In the genomic region with DNA sequence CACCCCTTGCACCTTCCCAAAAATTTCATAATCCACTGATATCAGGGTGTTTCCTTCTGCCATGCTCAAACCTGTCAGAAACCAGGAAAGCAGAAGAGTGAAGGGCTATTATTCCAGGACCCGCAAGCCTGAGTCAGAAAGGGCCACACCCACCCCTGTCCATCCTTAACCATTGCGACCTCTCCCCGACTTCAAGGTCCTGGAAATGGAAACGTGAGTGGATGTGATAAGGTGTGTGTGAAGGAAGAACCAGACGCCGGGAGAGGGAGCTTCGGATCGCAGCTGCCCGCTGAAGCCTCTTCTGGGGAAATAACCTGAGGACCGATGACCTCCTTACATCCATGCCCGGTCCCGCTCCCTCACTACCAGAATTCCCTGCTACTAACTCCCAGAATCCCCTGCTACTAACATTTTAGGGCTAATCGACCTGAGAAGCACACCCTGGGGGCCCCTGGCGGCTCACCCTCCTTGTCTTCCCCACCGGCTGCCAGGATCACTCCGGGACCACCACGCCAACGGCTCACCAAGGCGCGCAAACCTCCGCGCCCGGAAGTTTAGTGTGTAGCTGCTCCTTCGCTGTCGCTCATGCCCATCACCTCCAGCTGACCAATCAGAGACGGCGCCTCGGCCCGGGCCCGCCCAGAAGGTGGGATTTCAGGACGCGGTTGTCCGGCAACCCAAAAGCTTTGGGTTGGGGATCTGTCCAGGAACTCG, we compare ENCODE assay signal across 1 cellular context.
TF ChIP-seq lines count a peak whose summit lies in the region.

TSS of gene ACYP1 (minus strand) at position 534 of the 714 bp plus-strand sequence. CDS start at position 63, 471 bp downstream.

TF ChIP-seq in HEK293, 187 proteins besides CTCF, POLR2A, EP300 and RAD21 (continued from another document and continues in another):
- no peak for TF ChIP-seq ZNF521 (tag by site-specific recombination; IDR thresholded peaks at IDR 0.05)
- no peak for TF ChIP-seq ZNF664 (tag by site-specific recombination; IDR thresholded peaks at IDR 0.05)
- no peak for TF ChIP-seq BCL6B (tag by site-specific recombination; IDR thresholded peaks at IDR 0.05)
- no peak for TF ChIP-seq ZNF837 (tag by site-specific recombination; IDR thresholded peaks at IDR 0.05)
- TF ChIP-seq ZNF48 (tag by site-specific recombination; IDR thresholded peaks at IDR 0.05) = no peak
- TF ChIP-seq ZNF621 (tag by site-specific recombination; IDR thresholded peaks at IDR 0.05) = no peak
- TF ChIP-seq ZNF292 (tag by site-specific recombination; IDR thresholded peaks at IDR 0.05; ENCODE audit: borderline replicate concordance, low read depth) = no peak
- peak; percentile 38; the same call in 1 of the 2 replicates for TF ChIP-seq ZXDB (tag by site-specific recombination; IDR thresholded peaks at IDR 0.05)
- no peak for TF ChIP-seq REPIN1 (tag by site-specific recombination; IDR thresholded peaks at IDR 0.05; ENCODE audit: low read depth)
- no peak for TF ChIP-seq ZNF561 (tag by site-specific recombination; IDR thresholded peaks at IDR 0.05; ENCODE audit: borderline replicate concordance)
- no peak for TF ChIP-seq BCL11B (tag by site-specific recombination; IDR thresholded peaks at IDR 0.05; ENCODE audit: low read depth)
- no peak for TF ChIP-seq OSR2 (tag by site-specific recombination; IDR thresholded peaks at IDR 0.05)
- TF ChIP-seq, protein P1, sequence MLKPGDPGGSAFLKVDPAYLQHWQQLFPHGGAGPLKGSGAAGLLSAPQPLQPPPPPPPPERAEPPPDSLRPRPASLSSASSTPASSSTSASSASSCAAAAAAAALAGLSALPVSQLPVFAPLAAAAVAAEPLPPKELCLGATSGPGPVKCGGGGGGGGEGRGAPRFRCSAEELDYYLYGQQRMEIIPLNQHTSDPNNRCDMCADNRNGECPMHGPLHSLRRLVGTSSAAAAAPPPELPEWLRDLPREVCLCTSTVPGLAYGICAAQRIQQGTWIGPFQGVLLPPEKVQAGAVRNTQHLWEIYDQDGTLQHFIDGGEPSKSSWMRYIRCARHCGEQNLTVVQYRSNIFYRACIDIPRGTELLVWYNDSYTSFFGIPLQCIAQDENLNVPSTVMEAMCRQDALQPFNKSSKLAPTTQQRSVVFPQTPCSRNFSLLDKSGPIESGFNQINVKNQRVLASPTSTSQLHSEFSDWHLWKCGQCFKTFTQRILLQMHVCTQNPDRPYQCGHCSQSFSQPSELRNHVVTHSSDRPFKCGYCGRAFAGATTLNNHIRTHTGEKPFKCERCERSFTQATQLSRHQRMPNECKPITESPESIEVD (tag by site-specific recombination; IDR thresholded peaks at IDR 0.05) = no peak
- TF ChIP-seq ZNF660 (tag by site-specific recombination; IDR thresholded peaks at IDR 0.05) = 0 out of 2 replicates have a peak, but pooled peaks have one; percentile 17
- TF ChIP-seq ZNF354C (tag by site-specific recombination; IDR thresholded peaks at IDR 0.05; ENCODE audit: borderline replicate concordance, low read depth) = no peak
- TF ChIP-seq ZSCAN18 (tag by site-specific recombination; IDR thresholded peaks at IDR 0.05) = no peak
- TF ChIP-seq SALL2 (tag by site-specific recombination; IDR thresholded peaks at IDR 0.05; ENCODE audit: borderline replicate concordance) = no peak
- peak; percentile 74 for TF ChIP-seq ZNF335 (tag by site-specific recombination; conservative IDR thresholded peaks at IDR 0.05)
- no peak for TF ChIP-seq ZNF785 (tag by site-specific recombination; IDR thresholded peaks at IDR 0.05)
- no peak for TF ChIP-seq ZNF610 (tag by site-specific recombination; IDR thresholded peaks at IDR 0.05; ENCODE audit: borderline replicate concordance)
- peak; percentile 26; the same call in 1 of the 2 replicates for TF ChIP-seq ZBTB20 (tag by site-specific recombination; IDR thresholded peaks at IDR 0.05)
- no peak for TF ChIP-seq ZNF791 (tag by site-specific recombination; IDR thresholded peaks at IDR 0.05)
- TF ChIP-seq ZNF133 (tag by site-specific recombination; IDR thresholded peaks at IDR 0.05) = no peak
- TF ChIP-seq, protein P2, sequence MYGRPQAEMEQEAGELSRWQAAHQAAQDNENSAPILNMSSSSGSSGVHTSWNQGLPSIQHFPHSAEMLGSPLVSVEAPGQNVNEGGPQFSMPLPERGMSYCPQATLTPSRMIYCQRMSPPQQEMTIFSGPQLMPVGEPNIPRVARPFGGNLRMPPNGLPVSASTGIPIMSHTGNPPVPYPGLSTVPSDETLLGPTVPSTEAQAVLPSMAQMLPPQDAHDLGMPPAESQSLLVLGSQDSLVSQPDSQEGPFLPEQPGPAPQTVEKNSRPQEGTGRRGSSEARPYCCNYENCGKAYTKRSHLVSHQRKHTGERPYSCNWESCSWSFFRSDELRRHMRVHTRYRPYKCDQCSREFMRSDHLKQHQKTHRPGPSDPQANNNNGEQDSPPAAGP (tag by site-specific recombination; IDR thresholded peaks at IDR 0.05) = 0 out of 2 replicates have a peak, but pooled peaks have one; percentile 21
- no peak for TF ChIP-seq ZNF157 (tag by site-specific recombination; IDR thresholded peaks at IDR 0.05)
- TF ChIP-seq GLIS2 (tag by site-specific recombination; IDR thresholded peaks at IDR 0.05) = peak; percentile 78
- TF ChIP-seq ZNF391 (tag by site-specific recombination; IDR thresholded peaks at IDR 0.05; ENCODE audit: borderline replicate concordance, low read depth) = no peak
- no peak for TF ChIP-seq RBAK (tag by site-specific recombination; IDR thresholded peaks at IDR 0.05)
- TF ChIP-seq, protein P3, sequence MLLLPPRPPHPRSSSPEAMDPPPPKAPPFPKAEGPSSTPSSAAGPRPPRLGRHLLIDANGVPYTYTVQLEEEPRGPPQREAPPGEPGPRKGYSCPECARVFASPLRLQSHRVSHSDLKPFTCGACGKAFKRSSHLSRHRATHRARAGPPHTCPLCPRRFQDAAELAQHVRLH (tag by site-specific recombination; IDR thresholded peaks at IDR 0.05) = no peak
- TF ChIP-seq, protein P4, sequence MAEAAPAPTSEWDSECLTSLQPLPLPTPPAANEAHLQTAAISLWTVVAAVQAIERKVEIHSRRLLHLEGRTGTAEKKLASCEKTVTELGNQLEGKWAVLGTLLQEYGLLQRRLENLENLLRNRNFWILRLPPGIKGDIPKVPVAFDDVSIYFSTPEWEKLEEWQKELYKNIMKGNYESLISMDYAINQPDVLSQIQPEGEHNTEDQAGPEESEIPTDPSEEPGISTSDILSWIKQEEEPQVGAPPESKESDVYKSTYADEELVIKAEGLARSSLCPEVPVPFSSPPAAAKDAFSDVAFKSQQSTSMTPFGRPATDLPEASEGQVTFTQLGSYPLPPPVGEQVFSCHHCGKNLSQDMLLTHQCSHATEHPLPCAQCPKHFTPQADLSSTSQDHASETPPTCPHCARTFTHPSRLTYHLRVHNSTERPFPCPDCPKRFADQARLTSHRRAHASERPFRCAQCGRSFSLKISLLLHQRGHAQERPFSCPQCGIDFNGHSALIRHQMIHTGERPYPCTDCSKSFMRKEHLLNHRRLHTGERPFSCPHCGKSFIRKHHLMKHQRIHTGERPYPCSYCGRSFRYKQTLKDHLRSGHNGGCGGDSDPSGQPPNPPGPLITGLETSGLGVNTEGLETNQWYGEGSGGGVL (tag by site-specific recombination; IDR thresholded peaks at IDR 0.05) = no peak
- no peak for TF ChIP-seq ZNF404 (tag by site-specific recombination; IDR thresholded peaks at IDR 0.05)
- TF ChIP-seq ZFHX2 (tag by site-specific recombination; conservative IDR thresholded peaks at IDR 0.05) = 0 out of 2 replicates have a peak, but pooled peaks have one; percentile 10
- no peak for TF ChIP-seq ZNF214 (tag by site-specific recombination; IDR thresholded peaks at IDR 0.05; ENCODE audit: borderline replicate concordance)
- no peak for TF ChIP-seq ZFP69B (tag by site-specific recombination; IDR thresholded peaks at IDR 0.05)
- TF ChIP-seq ZNF148 (tag by site-specific recombination; IDR thresholded peaks at IDR 0.05; ENCODE audit: borderline replicate concordance) = no peak
- TF ChIP-seq ZSCAN16 (tag by site-specific recombination; IDR thresholded peaks at IDR 0.05) = no peak
- TF ChIP-seq ZFP37 (tag by site-specific recombination; IDR thresholded peaks at IDR 0.05) = no peak
- no peak for TF ChIP-seq ZNF394 (tag by site-specific recombination; IDR thresholded peaks at IDR 0.05; ENCODE audit: borderline replicate concordance)
- TF ChIP-seq, protein P5, sequence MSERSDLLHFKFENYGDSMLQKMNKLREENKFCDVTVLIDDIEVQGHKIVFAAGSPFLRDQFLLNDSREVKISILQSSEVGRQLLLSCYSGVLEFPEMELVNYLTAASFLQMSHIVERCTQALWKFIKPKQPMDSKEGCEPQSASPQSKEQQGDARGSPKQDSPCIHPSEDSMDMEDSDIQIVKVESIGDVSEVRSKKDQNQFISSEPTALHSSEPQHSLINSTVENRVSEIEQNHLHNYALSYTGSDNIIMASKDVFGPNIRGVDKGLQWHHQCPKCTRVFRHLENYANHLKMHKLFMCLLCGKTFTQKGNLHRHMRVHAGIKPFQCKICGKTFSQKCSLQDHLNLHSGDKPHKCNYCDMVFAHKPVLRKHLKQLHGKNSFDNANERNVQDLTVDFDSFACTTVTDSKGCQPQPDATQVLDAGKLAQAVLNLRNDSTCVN (tag by site-specific recombination; optimal IDR thresholded peaks at IDR 0.05) = peak; percentile 46
- TF ChIP-seq ZNF677 (tag by site-specific recombination; IDR thresholded peaks at IDR 0.05) = no peak
- peak; percentile 97 for TF ChIP-seq PBX3 (CRISPR knock-in tag; IDR thresholded peaks at IDR 0.05)
- TF ChIP-seq ZNF473 (tag by site-specific recombination; IDR thresholded peaks at IDR 0.05) = no peak
- TF ChIP-seq ZNF169 (tag by site-specific recombination; IDR thresholded peaks at IDR 0.05) = no peak
- TF ChIP-seq SP2 (tag by site-specific recombination; IDR thresholded peaks at IDR 0.05) = peak; percentile 92
- TF ChIP-seq ZNF266 (tag by site-specific recombination; IDR thresholded peaks at IDR 0.05; ENCODE audit: low read depth) = no peak
- TF ChIP-seq ZNF366 (tag by site-specific recombination; conservative IDR thresholded peaks at IDR 0.05) = no peak
- no peak for TF ChIP-seq ZNF416 (tag by site-specific recombination; IDR thresholded peaks at IDR 0.05)
- TF ChIP-seq ZBTB48 (tag by site-specific recombination; IDR thresholded peaks at IDR 0.05) = 0 out of 2 replicates have a peak, but pooled peaks have one; percentile 53
- TF ChIP-seq ZNF792 (tag by site-specific recombination; IDR thresholded peaks at IDR 0.05) = no peak
- no peak for TF ChIP-seq WT1 (tag by site-specific recombination; IDR thresholded peaks at IDR 0.05)
- TF ChIP-seq ZNF350 (tag by site-specific recombination; IDR thresholded peaks at IDR 0.05) = no peak
- TF ChIP-seq ZBTB17 (tag by site-specific recombination; IDR thresholded peaks at IDR 0.05) = peak; percentile 51
- TF ChIP-seq ZNF202 (tag by site-specific recombination; IDR thresholded peaks at IDR 0.05; ENCODE audit: borderline replicate concordance) = no peak
